8 cellular contexts compared by ENCODE assay signal in the genomic region with DNA sequence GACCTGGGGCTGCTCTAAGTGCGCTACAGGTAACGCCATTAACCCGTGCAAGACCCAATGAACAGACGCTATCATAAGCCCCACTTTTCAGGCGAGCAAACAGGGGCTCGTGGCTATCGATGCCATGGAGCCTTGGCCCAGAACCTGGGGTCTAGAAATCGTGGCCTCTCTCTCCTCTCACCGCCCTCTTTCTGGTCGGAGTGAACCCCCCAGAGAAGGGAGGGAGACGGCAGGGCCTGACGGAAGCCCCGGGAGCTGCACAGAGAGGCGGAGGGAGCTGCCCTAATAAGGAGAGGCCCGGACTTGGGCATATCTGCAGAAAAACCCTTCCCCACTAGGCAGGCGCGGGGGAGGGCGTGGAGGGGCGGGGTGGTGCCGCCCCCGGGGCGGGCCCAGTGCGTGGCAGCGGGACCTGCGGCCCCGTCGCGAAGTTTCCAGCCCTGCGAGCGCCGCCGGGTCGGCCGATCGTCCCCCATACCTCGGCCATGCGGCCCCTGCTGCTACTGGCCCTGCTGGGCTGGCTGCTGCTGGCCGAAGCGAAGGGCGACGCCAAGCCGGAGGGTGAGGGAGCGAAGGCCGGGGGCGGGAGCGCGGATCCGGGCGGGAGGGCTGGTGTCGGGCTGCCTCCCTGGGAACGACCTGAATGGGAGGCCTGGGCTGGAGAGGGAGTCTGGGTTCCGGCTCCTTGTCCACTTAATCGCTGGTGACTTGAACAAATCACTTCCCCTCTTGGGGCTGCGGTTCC. TPM values are rescaled to one million over a fixed set of nuclear protein-coding genes. Genes with fewer than 3 reads are reported as not detected.
A peak's percentile ranks its signal among the peaks of the same experiment; 100 is the strongest.
DNase-seq lines count a peak whose midpoint lies in the region; ATAC-seq and TF ChIP-seq lines count a peak whose summit lies in the region.

Gene PLOD1 (plus strand): TSS at position 423 of the 745 bp plus-strand sequence. CDS start 63 bp downstream, at position 486.

- peak within 1 kb of the TSS; percentile 75 for H3K4me3 Mint-ChIP-seq in progenitor cell of endocrine pancreas (ENCODE audit: low read depth)

- peak; percentile 82 for ATAC-seq in HG02610 (IDR thresholded peaks at IDR 0.05; ENCODE audit: unreplicated experiment)
- peak; percentile 97 to 98 for ATAC-seq in left cardiac atrium
- peak; percentile 96 to 99 for ATAC-seq in upper lobe of left lung (ENCODE audit: low FRiP score in 2 of 2)

- no peaks in the 10 kb centered on the region for H3K9me3 Mint-ChIP-seq in progenitor cell of endocrine pancreas (ENCODE audit: low read depth)

- TF ChIP-seq POLR2A in GM10847 (IDR thresholded peaks at IDR 0.05; ENCODE audit: extremely low read depth, insufficient read length) (peak; percentile 70), adrenal gland (IDR thresholded peaks at IDR 0.05) (peak; percentile 4 to 81), upper lobe of left lung (IDR thresholded peaks at IDR 0.05) (peak in 2 of 4 donors; percentile 41 to 78)

- TF ChIP-seq CTCF in adrenal gland (IDR thresholded peaks at IDR 0.05) (no peak), progenitor cell of endocrine pancreas (IDR thresholded peaks at IDR 0.05; ENCODE audit: unreplicated experiment) (no peak), upper lobe of left lung (IDR thresholded peaks at IDR 0.05) (no peak)

- H3K4me1 Mint-ChIP-seq in progenitor cell of endocrine pancreas (ENCODE audit: low read depth), result no peaks in the 10 kb centered on the region

- H3K36me3 Mint-ChIP-seq in progenitor cell of endocrine pancreas (ENCODE audit: insufficient read depth), result no peaks in the 10 kb centered on the region

- intact Hi-C loops in T-helper 1 cell treated with Interleukin-12 subunit alpha and Interleukin-12 subunit beta and Interleukin-4 antibody, amounts not matched to agents 30 ng/mL and 1 ng/mL, for 36 hours (cut with micrococcal nuclease), result loop anchor here (1.0 kb wide), 4 partner anchors 8 to 85 kb away; partner anchors contain the start of genes KIAA2013, MFN2 and MIIP
- intact Hi-C loops in adrenal gland (cut with DNase I), result no loop called here
- intact Hi-C loops in left cardiac atrium (cut with DNase I), result no loop called here

- 0 to 1% (median 0%) methylated on average over 17 to 54 of the region's 54 CpGs for WGBS in adrenal gland, 4 donors
- WGBS in upper lobe of left lung, 2 donors, result 0% methylated on average over 8 to 24 of the region's 54 CpGs

- DNase-seq in NCI-H1092 treated with DMSO at 0.1 percent for 48 hours (lab: John Stamatoyannopoulos, UW) (peak; percentile 81), adrenal gland (peak; percentile 88 to 94 (median 92)), left cardiac atrium (peak; percentile 91), progenitor cell of endocrine pancreas (ENCODE audit: low spot score, unreplicated experiment) (peak; percentile 75), upper lobe of left lung (peak; percentile 93 to 98)

- H3K27ac Mint-ChIP-seq in progenitor cell of endocrine pancreas, result peak within 1 kb of the TSS; percentile 91

- peak within 1 kb of the TSS in 3 of 4 donors; percentile 51 to 65 (median 51) for H3K4me3 ChIP-seq in adrenal gland
- peak within 1 kb of the TSS; percentile 72 to 86 (median 76) for H3K4me3 ChIP-seq in upper lobe of left lung

- H3K9me3 ChIP-seq in adrenal gland (replicated peaks in 1 of 3) (no peaks in the 10 kb centered on the region), upper lobe of left lung (no peaks in the 10 kb centered on the region)

- no peak for TF ChIP-seq EP300 in upper lobe of left lung (IDR thresholded peaks at IDR 0.05)

- H3K27me3 Mint-ChIP-seq in progenitor cell of endocrine pancreas, result no peaks in the 10 kb centered on the region

- no peaks in the 10 kb centered on the region for H3K36me3 ChIP-seq in adrenal gland (replicated peaks in 1 of 2)
- peaks cover 0 to 9% (median 2%) of the 10 kb centered on the region in 4 donors for H3K36me3 ChIP-seq in upper lobe of left lung

- no peaks in the 10 kb centered on the region for H3K27me3 ChIP-seq in adrenal gland
- H3K27me3 ChIP-seq in upper lobe of left lung, result no peaks in the 10 kb centered on the region

- H3K27ac ChIP-seq in adrenal gland, result peak within 1 kb of the TSS in 4 of 5 donors; percentile 76 to 88 (median 79)
- H3K27ac ChIP-seq in upper lobe of left lung, result peak within 1 kb of the TSS; percentile 76 to 93 (median 86)

- H3K4me1 ChIP-seq in adrenal gland (replicated peaks in 1 of 2) (peaks cover 21 to 28% of the 10 kb centered on the region in 2 donors), upper lobe of left lung (peaks cover 41 to 54% (median 45%) of the 10 kb centered on the region in 4 donors)

RNA-seq across cellular contexts. Expression of gene PLOD1, which starts in this region (rescaled TPM):
- 27.0 and 27.7 TPM in 2 replicates for total RNA-seq in T-helper 1 cell treated with Interleukin-12 subunit alpha and Interleukin-12 subunit beta and Interleukin-4 antibody, amounts not matched to agents 30 ng/mL and 1 ng/mL, for 36 hours
- 100 to 1,000 TPM in 4 of 8 donors, 10 to 100 TPM in 4; 62.4 to 133 (median 94.6) TPM for total RNA-seq in adrenal gland
- polyA plus RNA-seq in adrenal gland, result 10 to 100 TPM; 37.1 to 52.8 (median 49.1) TPM
- total RNA-seq in left cardiac atrium, result 10 to 100 TPM; 70.3 to 83.7 TPM
- 76.1 and 80.7 TPM in 2 replicates for total RNA-seq in progenitor cell of endocrine pancreas
- 10 to 100 TPM; 31.4 to 99.0 (median 52.8) TPM for total RNA-seq in upper lobe of left lung

Comparison
In these comparisons a context has a peak if more than half of its experiments do, and no peak if none do; other contexts are left out.
1. Peak in every context shown above with its lines: DNase-seq, ATAC-seq, H3K4me3 ChIP-seq and H3K27ac ChIP-seq.